ENCODE assay signal across 10 cellular contexts in the genomic region with DNA sequence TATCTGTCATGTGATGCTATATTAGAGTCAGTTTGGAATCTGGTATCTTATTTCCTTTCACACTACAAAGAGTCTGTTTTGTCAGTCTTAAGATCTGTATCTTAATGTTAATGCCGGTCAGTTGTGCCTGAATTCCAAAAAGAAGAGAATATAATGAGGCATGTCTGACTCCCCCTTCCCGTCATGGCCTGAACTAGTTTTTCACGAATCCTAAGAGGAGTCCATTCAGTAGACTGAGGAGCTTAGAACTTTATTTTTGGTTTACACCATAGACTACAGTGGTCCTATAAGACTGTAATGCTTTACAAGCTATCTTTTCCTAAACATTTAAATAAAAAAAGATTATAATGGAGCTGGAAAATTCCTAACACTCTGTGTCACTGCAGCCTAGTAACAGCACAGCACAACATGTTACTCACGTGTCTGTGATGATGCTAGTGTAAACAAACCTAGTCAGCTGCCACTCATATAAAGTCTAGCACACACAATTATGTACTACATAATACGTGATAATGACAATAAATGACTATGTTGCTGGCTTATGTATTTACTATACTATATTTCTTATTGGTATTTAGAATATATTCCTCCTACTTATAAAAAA. TPM values are rescaled to one million over a fixed set of nuclear protein-coding genes. Genes with fewer than 3 reads are reported as not detected.
A peak's percentile ranks its signal among the peaks of the same experiment; 100 is the strongest.
DNase-seq lines count a peak whose midpoint lies in the region; ATAC-seq, FAIRE-seq and TF ChIP-seq lines count a peak whose summit lies in the region.
"Had no signal": no experiment of that assay in that cellular context is flagged by ENCODE, and none has a peak within 500 bp of the region (broad histone marks: within the 10 kb centered on the region; RNA-seq: fewer than 3 reads in every experiment).

No MANE protein-coding gene starts in this region.

- no peak overlapping the region for H3K4me3 Mint-ChIP-seq in progenitor cell of endocrine pancreas (ENCODE audit: low read depth)

- H3K27me3 ChIP-seq in HAP-1 (ENCODE audit: low read depth) = no peaks in the 10 kb centered on the region
- H3K27me3 ChIP-seq: colonic mucosa had no signal

- no peak overlapping the region for H3K4me3 ChIP-seq in HAP-1
- H3K4me3 ChIP-seq in epithelial cell of proximal tubule (ENCODE audit: low read depth, low read length) = no peak overlapping the region
- H3K4me3 ChIP-seq: colonic mucosa had no signal

- no peak for FAIRE-seq in urothelium cell line (lab: Jason Lieb, UNC)

- no peak for ATAC-seq in GM18498 (IDR thresholded peaks at IDR 0.05; ENCODE audit: unreplicated experiment)

- H3K27me3 Mint-ChIP-seq in progenitor cell of endocrine pancreas = no peaks in the 10 kb centered on the region

- peaks cover 3% of the 10 kb centered on the region for H3K9me3 Mint-ChIP-seq in progenitor cell of endocrine pancreas (ENCODE audit: low read depth)

- H3K27ac Mint-ChIP-seq in progenitor cell of endocrine pancreas = peak overlapping the region; percentile 85

- H3K36me3 Mint-ChIP-seq in progenitor cell of endocrine pancreas (ENCODE audit: insufficient read depth) = peaks cover 16% of the 10 kb centered on the region

- H3K36me3 ChIP-seq in HAP-1 (replicated peaks) = no peaks in the 10 kb centered on the region; the same call in 1 of the 2 replicates
- H3K36me3 ChIP-seq: colonic mucosa had no signal

- no peak for TF ChIP-seq CTCF in epithelial cell of proximal tubule (conservative IDR thresholded peaks at IDR 0.05; ENCODE audit: low read depth, low read length)
- TF ChIP-seq CTCF in progenitor cell of endocrine pancreas (IDR thresholded peaks at IDR 0.05; ENCODE audit: unreplicated experiment) = no peak

- peaks cover 38% of the 10 kb centered on the region for H3K4me1 ChIP-seq in HAP-1
- H3K4me1 ChIP-seq: colonic mucosa had no signal

- in situ Hi-C loops in HAP-1 (cut with MboI; ENCODE audit: low sequenced_read_pairs) = no loop called here

- H3K9me3 ChIP-seq in HAP-1 = no peaks in the 10 kb centered on the region
- H3K9me3 ChIP-seq: colonic mucosa had no signal

- DNase-seq in HAP-1 (ENCODE audit: low spot score in 2 of 2) (peak; percentile 58 to 91), NCI-H510A treated with DMSO at 0.1 percent for 48 hours (lab: John Stamatoyannopoulos, UW) (peak; percentile 38), epithelial cell of proximal tubule (ENCODE audit: low read depth) (peak; percentile 29), progenitor cell of endocrine pancreas (ENCODE audit: low spot score, unreplicated experiment) (no peak), urothelium cell line (ENCODE audit: low spot score) (no peak), HUDEP-2 (lab: John Stamatoyannopoulos, UW; ENCODE audit: unreplicated experiment in 76 of 76) (no peak), NCI-H526 treated with DMSO at 0.1 percent for 48 hours (lab: John Stamatoyannopoulos, UW) (no peak)
- DNase-seq: colonic mucosa, islet precursor cell had no signal

- peaks cover 28% of the 10 kb centered on the region for H3K4me1 Mint-ChIP-seq in progenitor cell of endocrine pancreas (ENCODE audit: low read depth)

RNA-seq across cellular contexts. Expression of a gene that starts 50.6 kb away (rescaled TPM):
- total RNA-seq in epithelial cell of proximal tubule (22.1 and 22.7 TPM in 2 replicates), progenitor cell of endocrine pancreas (125 and 128 TPM in 2 replicates)

Comparison
In these comparisons a context has a peak if more than half of its experiments do, and no peak if none do; other contexts are left out.
1. DNase-seq: peak in HAP-1 (2 of 2), NCI-H510A treated with DMSO at 0.1 percent for 48 hours (single experiment) and epithelial cell of proximal tubule (single experiment); none in progenitor cell of endocrine pancreas (single experiment), urothelium cell line (single experiment), HUDEP-2 (0 of 76) and NCI-H526 treated with DMSO at 0.1 percent for 48 hours (single experiment).